Comparison of ENCODE assay signal across 24 cellular contexts in genomic region chr15:24146251-24146650, GRCh38.
"Had no signal": no experiment of that assay in that cellular context is flagged by ENCODE, and none has a peak within 500 bp of the region (broad histone marks: within the 10 kb centered on the region; RNA-seq: fewer than 3 reads in every experiment).

No MANE protein-coding gene starts in this region.

- H3K9me3 ChIP-seq: neutrophil, psoas muscle, right lobe of liver, sigmoid colon, stomach, thoracic aorta, thyroid gland, tibial nerve, upper lobe of left lung, vagina had no signal

- H3K4me1 ChIP-seq: parathyroid adenoma, psoas muscle, right lobe of liver, sigmoid colon, stomach, thyroid gland, tibial nerve, upper lobe of left lung, vagina had no signal

- H3K4me3 ChIP-seq: psoas muscle, right lobe of liver, sigmoid colon, stomach, thoracic aorta, thyroid gland, tibial nerve, upper lobe of left lung, vagina had no signal

- H3K27me3 ChIP-seq: neutrophil, right lobe of liver, sigmoid colon, stomach, thyroid gland, tibial nerve, upper lobe of left lung, vagina had no signal

- DNase-seq: nephron progenitor cell; posterior cingulate gyrus; psoas muscle; right cardiac atrium; right lobe of liver; sigmoid colon; small intestine; stimulated activated CD4-positive, alpha-beta T cell treated with anti-CD3 and anti-CD28 coated beads, Interleukin-15, amount 100 ng/mL, for 24 hours; stimulated activated CD4-positive, alpha-beta T cell treated with anti-CD3 and anti-CD28 coated beads, Interleukin-2, amount 100 ng/mL, for 24 hours; stimulated activated CD4-positive, alpha-beta T cell treated with anti-CD3 and anti-CD28 coated beads, Interleukin-2, amount 100 ng/mL, for 48 hours; stimulated activated CD4-positive, alpha-beta T cell treated with anti-CD3 and anti-CD28 coated beads, Interleukin-4, amount 100 ng/mL, for 24 hours; stimulated activated naive B cell treated with anti-CD40 and anti-IgM and Interleukin-4, amounts not matched to agents 10 μg/mL and 1 μg/mL and 100 μg/mL, for 72 hours; stimulated activated naive CD4-positive, alpha-beta T cell treated with Interleukin-2 at 50 U/mL for 16 hours; stomach; thyroid gland; trophoblast cell; upper lobe of left lung had no signal

- H3K36me3 ChIP-seq: neutrophil, right lobe of liver, sigmoid colon, stomach, thoracic aorta, thyroid gland, tibial nerve, upper lobe of left lung, vagina had no signal

- ATAC-seq: natural killer cell treated with Interleukin-12 subunit alpha and Interleukin-12 subunit beta and Interleukin-15 and Interleukin-18, amount 100 ng/mL, for 72 hours; psoas muscle; right cardiac atrium; right lobe of liver; stimulated activated effector memory CD8-positive, alpha-beta T cell treated with anti-CD3 and anti-CD28 coated beads, Interleukin-12 subunit alpha, Interleukin-12 subunit beta, amount 100 ng/mL, for 72 hours; stimulated activated naive B cell treated with anti-CD40 and anti-IgM and Interleukin-4, amounts not matched to agents 10 μg/mL and 1 μg/mL and 100 μg/mL, for 72 hours had no signal

- H3K27ac ChIP-seq: neutrophil, parathyroid adenoma, psoas muscle, right lobe of liver, sigmoid colon, stomach, thoracic aorta, thyroid gland, tibial nerve, upper lobe of left lung, vagina had no signal
